ENCODE assay signal across 30 cellular contexts in genomic region chr12:88444481-88444880, GRCh38.
"Had no signal": no experiment of that assay in that cellular context is flagged by ENCODE, and none has a peak within 500 bp of the region (broad histone marks: within the 10 kb centered on the region; RNA-seq: fewer than 3 reads in every experiment).

No MANE protein-coding gene starts in this region.

- H3K4me3 ChIP-seq: ascending aorta, breast epithelium, cardiac muscle cell, colonic mucosa, esophagus muscularis mucosa, gastrocnemius medialis, heart left ventricle had no signal

- H3K9me3 ChIP-seq: colonic mucosa, esophagus muscularis mucosa, gastrocnemius medialis had no signal

- H3K27me3 ChIP-seq: ascending aorta, breast epithelium, cardiac muscle cell, colonic mucosa, esophagus muscularis mucosa, foreskin keratinocyte, gastrocnemius medialis, heart left ventricle had no signal

- H3K4me3 Mint-ChIP-seq: activated CD4-positive, alpha-beta memory T cell treated with anti-CD3 and anti-CD28 coated beads for 36 hours; activated CD4-positive, alpha-beta T cell treated with anti-CD3 and anti-CD28 coated beads for 36 hours; activated CD4-positive, alpha-beta T cell treated with anti-CD3 and anti-CD28 coated beads, Interleukin-2, amount 10 ng/mL, durations not matched to agents 24 days and 14 days; activated CD8-positive, alpha-beta memory T cell treated with anti-CD3 and anti-CD28 coated beads, Interleukin-2, amount 10 ng/mL, durations not matched to agents 7 days and 5 days; activated CD8-positive, alpha-beta T cell treated with anti-CD3 and anti-CD28 coated beads, Interleukin-2, amount 10 ng/mL, durations not matched to agents 7 days and 5 days; activated naive CD4-positive, alpha-beta T cell treated with anti-CD3 and anti-CD28 coated beads, Interleukin-2, amount 10 ng/mL, durations not matched to agents 7 days and 5 days; activated naive CD8-positive, alpha-beta T cell treated with anti-CD3 and anti-CD28 coated beads, Interleukin-2, amount 10 ng/mL, durations not matched to agents 7 days and 5 days; activated T-cell treated with anti-CD3 and anti-CD28 coated beads, Interleukin-2, amount 50 U/mL, for 24 hours; activated T-cell treated with anti-CD3 and anti-CD28 coated beads, Interleukin-2, amount 50 U/mL, for 72 hours; brain had no signal

- ATAC-seq: activated CD4-positive, alpha-beta T cell treated with anti-CD3 and anti-CD28 coated beads for 36 hours; activated CD8-positive, alpha-beta memory T cell treated with anti-CD3 and anti-CD28 coated beads, Interleukin-2, amount 10 ng/mL, durations not matched to agents 7 days and 5 days; activated CD8-positive, alpha-beta T cell treated with anti-CD3 and anti-CD28 coated beads, Interleukin-2, amount 10 ng/mL, durations not matched to agents 7 days and 5 days; activated naive CD4-positive, alpha-beta T cell treated with anti-CD3 and anti-CD28 coated beads, Interleukin-2, amount 50 U/mL, for 72 hours; activated T-cell treated with anti-CD3 and anti-CD28 coated beads, Interleukin-2, amount 50 U/mL, for 72 hours; foreskin keratinocyte; gastrocnemius medialis; heart left ventricle had no signal

- H3K36me3 Mint-ChIP-seq: activated CD4-positive, alpha-beta memory T cell treated with anti-CD3 and anti-CD28 coated beads for 36 hours; activated CD8-positive, alpha-beta memory T cell treated with anti-CD3 and anti-CD28 coated beads, Interleukin-2, amount 10 ng/mL, durations not matched to agents 7 days and 5 days; activated naive CD4-positive, alpha-beta T cell treated with anti-CD3 and anti-CD28 coated beads, Interleukin-2, amount 10 ng/mL, durations not matched to agents 7 days and 5 days; activated naive CD4-positive, alpha-beta T cell treated with anti-CD3 and anti-CD28 coated beads, Interleukin-2, amount 50 U/mL, for 72 hours; activated naive CD8-positive, alpha-beta T cell treated with anti-CD3 and anti-CD28 coated beads, Interleukin-2, amount 10 ng/mL, durations not matched to agents 7 days and 5 days; brain had no signal

- H3K36me3 ChIP-seq: ascending aorta, breast epithelium, cardiac muscle cell, colonic mucosa, esophagus muscularis mucosa, gastrocnemius medialis, heart left ventricle had no signal

- DNase-seq: activated CD4-positive, alpha-beta memory T cell treated with anti-CD3 and anti-CD28 coated beads for 36 hours; activated CD4-positive, alpha-beta T cell treated with anti-CD3 and anti-CD28 coated beads for 36 hours; activated CD4-positive, alpha-beta T cell treated with anti-CD3 and anti-CD28 coated beads, Interleukin-2, amount 10 ng/mL, durations not matched to agents 24 days and 14 days; activated CD4-positive, CD25-positive, alpha-beta regulatory T cell; activated CD4-positive, CD25-positive, alpha-beta regulatory T cell treated with anti-CD3 and anti-CD28 coated beads, Interleukin-2, amount 50 U/mL, for 72 hours; activated CD8-positive, alpha-beta memory T cell treated with anti-CD3 and anti-CD28 coated beads, Interleukin-2, amount 10 ng/mL, durations not matched to agents 7 days and 5 days; activated CD8-positive, alpha-beta memory T cell treated with anti-CD3 and anti-CD28 coated beads, Interleukin-2, amount 50 U/mL, for 4 hours; activated CD8-positive, alpha-beta T cell treated with anti-CD3 and anti-CD28 coated beads, Interleukin-2, amount 10 ng/mL, durations not matched to agents 7 days and 5 days; activated gamma-delta T cell; activated naive CD4-positive, alpha-beta T cell; activated naive CD4-positive, alpha-beta T cell treated with anti-CD3 and anti-CD28 coated beads, Interleukin-2, amount 10 ng/mL, durations not matched to agents 7 days and 5 days; activated naive CD8-positive, alpha-beta T cell treated with anti-CD3 and anti-CD28 coated beads, Interleukin-2, amount 10 ng/mL, durations not matched to agents 7 days and 5 days; activated T-cell treated with anti-CD3 and anti-CD28 coated beads, Interleukin-2, amount 50 U/mL, for 24 hours; activated T-cell treated with anti-CD3 and anti-CD28 coated beads, Interleukin-2, amount 50 U/mL, for 72 hours; central memory CD4-positive, alpha-beta T cell; cerebellar nuclear complex; colonic mucosa; effector CD8-positive, alpha-beta T cell; erythroblast; foreskin keratinocyte; gastrocnemius medialis; glutamatergic neuron; heart left ventricle; T-helper 2 cell had no signal

- H3K27ac ChIP-seq: ascending aorta, breast epithelium, cardiac muscle cell, colonic mucosa, esophagus muscularis mucosa, foreskin keratinocyte, gastrocnemius medialis, heart left ventricle had no signal

- H3K27ac Mint-ChIP-seq: activated CD4-positive, alpha-beta memory T cell treated with anti-CD3 and anti-CD28 coated beads for 36 hours; activated CD4-positive, alpha-beta T cell treated with anti-CD3 and anti-CD28 coated beads for 36 hours; activated CD4-positive, alpha-beta T cell treated with anti-CD3 and anti-CD28 coated beads, Interleukin-2, amount 10 ng/mL, durations not matched to agents 24 days and 14 days; activated CD8-positive, alpha-beta memory T cell treated with anti-CD3 and anti-CD28 coated beads, Interleukin-2, amount 10 ng/mL, durations not matched to agents 7 days and 5 days; activated CD8-positive, alpha-beta T cell treated with anti-CD3 and anti-CD28 coated beads, Interleukin-2, amount 10 ng/mL, durations not matched to agents 7 days and 5 days; activated naive CD4-positive, alpha-beta T cell treated with anti-CD3 and anti-CD28 coated beads, Interleukin-2, amount 10 ng/mL, durations not matched to agents 7 days and 5 days; activated naive CD4-positive, alpha-beta T cell treated with anti-CD3 and anti-CD28 coated beads, Interleukin-2, amount 50 U/mL, for 72 hours; activated naive CD8-positive, alpha-beta T cell treated with anti-CD3 and anti-CD28 coated beads, Interleukin-2, amount 10 ng/mL, durations not matched to agents 7 days and 5 days; activated T-cell treated with anti-CD3 and anti-CD28 coated beads, Interleukin-2, amount 50 U/mL, for 24 hours; activated T-cell treated with anti-CD3 and anti-CD28 coated beads, Interleukin-2, amount 50 U/mL, for 72 hours; brain had no signal

- H3K9me3 Mint-ChIP-seq: activated CD4-positive, alpha-beta memory T cell treated with anti-CD3 and anti-CD28 coated beads for 36 hours; activated CD4-positive, alpha-beta T cell treated with anti-CD3 and anti-CD28 coated beads, Interleukin-2, amount 10 ng/mL, durations not matched to agents 24 days and 14 days; activated naive CD4-positive, alpha-beta T cell treated with anti-CD3 and anti-CD28 coated beads, Interleukin-2, amount 10 ng/mL, durations not matched to agents 7 days and 5 days; activated naive CD8-positive, alpha-beta T cell treated with anti-CD3 and anti-CD28 coated beads, Interleukin-2, amount 10 ng/mL, durations not matched to agents 7 days and 5 days; activated T-cell treated with anti-CD3 and anti-CD28 coated beads, Interleukin-2, amount 50 U/mL, for 24 hours had no signal

- H3K4me1 Mint-ChIP-seq: activated CD4-positive, alpha-beta T cell treated with anti-CD3 and anti-CD28 coated beads for 36 hours; activated CD4-positive, alpha-beta T cell treated with anti-CD3 and anti-CD28 coated beads, Interleukin-2, amount 10 ng/mL, durations not matched to agents 24 days and 14 days; activated CD8-positive, alpha-beta memory T cell treated with anti-CD3 and anti-CD28 coated beads, Interleukin-2, amount 10 ng/mL, durations not matched to agents 7 days and 5 days; activated naive CD4-positive, alpha-beta T cell treated with anti-CD3 and anti-CD28 coated beads, Interleukin-2, amount 10 ng/mL, durations not matched to agents 7 days and 5 days; activated naive CD8-positive, alpha-beta T cell treated with anti-CD3 and anti-CD28 coated beads, Interleukin-2, amount 10 ng/mL, durations not matched to agents 7 days and 5 days had no signal

- H3K4me1 ChIP-seq: ascending aorta, breast epithelium, colonic mucosa, foreskin keratinocyte, gastrocnemius medialis, heart left ventricle had no signal

- H3K27me3 Mint-ChIP-seq: activated CD4-positive, alpha-beta memory T cell treated with anti-CD3 and anti-CD28 coated beads for 36 hours; activated CD4-positive, alpha-beta T cell treated with anti-CD3 and anti-CD28 coated beads for 36 hours; activated CD4-positive, alpha-beta T cell treated with anti-CD3 and anti-CD28 coated beads, Interleukin-2, amount 10 ng/mL, durations not matched to agents 24 days and 14 days; activated CD8-positive, alpha-beta memory T cell treated with anti-CD3 and anti-CD28 coated beads, Interleukin-2, amount 10 ng/mL, durations not matched to agents 7 days and 5 days; activated naive CD4-positive, alpha-beta T cell treated with anti-CD3 and anti-CD28 coated beads, Interleukin-2, amount 10 ng/mL, durations not matched to agents 7 days and 5 days; activated naive CD8-positive, alpha-beta T cell treated with anti-CD3 and anti-CD28 coated beads, Interleukin-2, amount 10 ng/mL, durations not matched to agents 7 days and 5 days; activated T-cell treated with anti-CD3 and anti-CD28 coated beads, Interleukin-2, amount 50 U/mL, for 24 hours; brain had no signal
